Comparison of ENCODE assay signal across 27 cellular contexts in the genomic region with DNA sequence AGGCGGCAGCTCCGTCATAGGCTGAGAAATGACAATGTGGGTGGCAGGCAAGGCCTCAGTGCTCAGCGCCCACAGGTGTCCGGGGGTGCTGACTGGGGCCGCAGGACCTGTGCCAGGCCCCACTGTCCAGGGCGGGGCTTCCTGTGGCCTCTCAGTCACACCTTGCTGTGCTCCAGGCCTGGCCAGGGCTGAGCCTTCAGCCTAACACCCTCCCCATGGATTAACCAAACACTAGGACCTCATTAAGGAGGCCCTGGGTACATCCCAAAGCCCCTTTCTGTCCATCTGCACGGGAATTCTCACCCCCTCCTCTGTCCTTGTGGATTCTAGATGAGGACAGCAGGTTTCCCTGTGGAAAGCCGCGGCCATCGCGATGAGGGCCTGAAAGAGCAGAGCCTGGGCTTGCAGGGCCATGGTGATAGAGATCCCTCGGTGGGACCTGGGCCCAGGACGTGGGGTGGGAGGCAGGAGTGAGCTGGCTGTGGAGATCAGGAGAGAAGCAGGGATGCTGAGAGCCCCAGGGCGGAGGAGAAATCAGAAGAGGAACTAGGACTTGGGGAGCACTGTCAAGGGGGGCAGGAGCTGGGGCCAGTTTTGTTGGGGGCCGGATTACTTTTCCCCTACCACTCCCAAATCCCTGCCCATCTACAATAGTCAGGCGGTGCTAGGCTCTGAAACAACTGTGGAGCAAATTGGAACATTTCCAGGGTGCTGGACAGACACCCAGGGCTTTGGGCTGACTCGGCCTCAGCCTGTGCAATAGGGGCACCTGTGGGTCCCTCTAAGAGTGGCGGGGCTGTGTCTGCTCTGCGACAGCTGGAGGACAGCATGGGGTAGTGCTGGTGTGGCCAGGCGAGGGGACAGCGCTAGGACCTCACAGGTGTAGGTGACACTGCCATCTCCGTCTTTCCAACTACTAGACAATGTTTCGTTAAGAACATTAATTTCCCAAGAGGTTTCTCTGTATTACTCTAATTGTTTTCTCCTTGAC. TPM values are rescaled to one million over a fixed set of nuclear protein-coding genes. Genes with fewer than 3 reads are reported as not detected.
DNase-seq lines count a peak whose midpoint lies in the region; ATAC-seq, FAIRE-seq and TF ChIP-seq lines count a peak whose summit lies in the region.
"Had no signal": no experiment of that assay in that cellular context is flagged by ENCODE, and none has a peak within 500 bp of the region (broad histone marks: within the 10 kb centered on the region; RNA-seq: fewer than 3 reads in every experiment).

No MANE protein-coding gene starts in this region.

- no peaks in the 10 kb centered on the region for H3K4me1 Mint-ChIP-seq in chondrocyte (ENCODE audit: low read depth)
- no peaks in the 10 kb centered on the region for H3K4me1 Mint-ChIP-seq in T-helper 17 cell

- CTCF ChIA-PET in A549 (lab: Yijun Ruan, JAX) = no interaction called here
- CTCF ChIA-PET in HEK293 (lab: Yijun Ruan, JAX) = no interaction called here

- POLR2A ChIA-PET in A549 (lab: Yijun Ruan, JAX) = no interaction called here
- POLR2A ChIA-PET in HEK293 (lab: Yijun Ruan, JAX) = no interaction called here

- H3K27me3 Mint-ChIP-seq in chondrocyte (ENCODE audit: low read depth) = peaks cover 34% of the 10 kb centered on the region
- H3K27me3 Mint-ChIP-seq in T-helper 17 cell = peaks cover 69% of the 10 kb centered on the region

- no peak for TF ChIP-seq RAD21 in A549 (conservative IDR thresholded peaks at IDR 0.05 in 1 of 2, IDR thresholded peaks at IDR 0.05 in 1 of 2)

- H3K4me1 ChIP-seq in A549 = no peaks in the 10 kb centered on the region
- no peaks in the 10 kb centered on the region for H3K4me1 ChIP-seq in HEK293 (ENCODE audit: control insufficient read depth, insufficient read depth, low read length)
- no peaks in the 10 kb centered on the region for H3K4me1 ChIP-seq in trophoblast cell (ENCODE audit: control insufficient read depth in 1 of 2, insufficient read depth in 2 of 2, low read length in 2 of 2)
- H3K4me1 ChIP-seq: BE2C, Peyer's patch, SJSA1 had no signal

- H3K27me3 ChIP-seq in trophoblast cell (ENCODE audit: insufficient read depth, low read length) = no peaks in the 10 kb centered on the region

- TF ChIP-seq CTCF in A549 (IDR thresholded peaks at IDR 0.05) = no peak
- no peak for TF ChIP-seq CTCF in HEK293 (tag by site-specific recombination; IDR thresholded peaks at IDR 0.05)
- no peak for TF ChIP-seq CTCF in chondrocyte (IDR thresholded peaks at IDR 0.05)

- H3K27ac Mint-ChIP-seq in chondrocyte (ENCODE audit: unreplicated experiment) (no peak overlapping the region), T-helper 17 cell (no peak overlapping the region)
- H3K27ac Mint-ChIP-seq: HFFc6 had no signal

- no peak for DNase-seq in A549 (ENCODE audit: low read depth in 1 of 2, low spot score in 1 of 2)
- peak; percentile 78 for DNase-seq in chondrocyte (ENCODE audit: low spot score)
- DNase-seq in trophoblast cell = no peak
- no peak for DNase-seq in retina
- DNase-seq in T-helper 17 cell = no peak
- no peak for DNase-seq in substantia nigra (lab: John Stamatoyannopoulos, UW)
- no peak for DNase-seq in islet precursor cell
- DNase-seq: BE2C, DMS53, GDM1, HFFc6, KBM-7, NCI-H1092 treated with DMSO at 0.1 percent for 48 hours, NCI-H146, NCI-H2029, NCI-H2227 treated with DMSO at 0.1 percent for 48 hours, NCI-H510A, NCI-H748 treated with DMSO at 0.1 percent for 48 hours had no signal

- H3K4me3 Mint-ChIP-seq in chondrocyte (ENCODE audit: unreplicated experiment) = no peak overlapping the region
- no peak overlapping the region for H3K4me3 Mint-ChIP-seq in T-helper 17 cell
- H3K4me3 Mint-ChIP-seq: HFFc6 had no signal

- FAIRE-seq in A549 (lab: Jason Lieb, UNC) = no peak
- FAIRE-seq: D721Med, GM18507, GM19239, H54 had no signal

- no peaks in the 10 kb centered on the region for H3K79me2 ChIP-seq in trophoblast cell (ENCODE audit: control insufficient read depth, insufficient read depth, low read length, poor library complexity)

- ATAC-seq in A549 (peak; percentile 24 to 32; a peak in 3 of 6 replicates), T-helper 17 cell (no peak)
- ATAC-seq: Right ventricle myocardium inferior had no signal

- no peaks in the 10 kb centered on the region for H3K79me1 ChIP-seq in trophoblast cell (ENCODE audit: low read length)

- TF ChIP-seq POLR2A in A549 (IDR thresholded peaks at IDR 0.05; ENCODE audit: low read length) = no peak

- H2BK12ac ChIP-seq in trophoblast cell (ENCODE audit: low read length) = no peak overlapping the region

- H2AFZ ChIP-seq in trophoblast cell (ENCODE audit: insufficient read depth, low read length, poor library complexity) = no peak overlapping the region

- H2AK5ac ChIP-seq in trophoblast cell (ENCODE audit: low read length) = no peak overlapping the region

- H2BK5ac ChIP-seq in trophoblast cell (ENCODE audit: low read depth, low read length, poor library complexity) = no peak overlapping the region

- H3K9ac ChIP-seq in trophoblast cell (ENCODE audit: low read length) = no peak overlapping the region

- no peak overlapping the region for H3K18ac ChIP-seq in trophoblast cell (ENCODE audit: low read length)

- H3K4me3 ChIP-seq in A549 (no peak overlapping the region), HEK293 (ENCODE audit: low read depth, low read length) (no peak overlapping the region), trophoblast cell (ENCODE audit: low read depth, low read length) (peak overlapping the region; percentile 28)
- H3K4me3 ChIP-seq: Peyer's patch, SJSA1 had no signal

- H3K27ac ChIP-seq in A549 (no peak overlapping the region), HEK293 (ENCODE audit: extremely low read depth, low read depth, low read length) (no peak overlapping the region), trophoblast cell (ENCODE audit: low read depth, low read length) (no peak overlapping the region), substantia nigra (ENCODE audit: low read depth, low read length, poor library complexity, severe bottlenecking) (no peak overlapping the region)
- H3K27ac ChIP-seq: Peyer's patch, SJSA1 had no signal

- H3K36me3 ChIP-seq in HEK293 (ENCODE audit: control insufficient read depth in 2 of 2, insufficient read depth in 1 of 2, low read length in 2 of 2) = no peaks in the 10 kb centered on the region
- H3K36me3 ChIP-seq in trophoblast cell (ENCODE audit: control insufficient read depth in 1 of 2, insufficient read depth in 2 of 2, low read length in 2 of 2) = no peaks in the 10 kb centered on the region
- H3K36me3 ChIP-seq: BE2C, Peyer's patch, SJSA1 had no signal

- H3K36me3 Mint-ChIP-seq in chondrocyte (ENCODE audit: low read depth) (peaks cover 8% of the 10 kb centered on the region), T-helper 17 cell (ENCODE audit: low read depth) (peaks cover 3% of the 10 kb centered on the region)

- H3K23ac ChIP-seq in trophoblast cell (ENCODE audit: low read length) = no peak overlapping the region

- no peak overlapping the region for H3K4ac ChIP-seq in trophoblast cell (ENCODE audit: low read depth, low read length)

- H3K9me3 ChIP-seq in A549 = peaks cover 9% of the 10 kb centered on the region; the same call in 2 of the 3 replicates
- H3K9me3 ChIP-seq in HEK293 (ENCODE audit: control insufficient read depth, insufficient read depth, low read depth, low read length) = no peaks in the 10 kb centered on the region
- peaks cover 2% of the 10 kb centered on the region for H3K9me3 ChIP-seq in trophoblast cell (ENCODE audit: insufficient read depth, low read depth, low read length)
- H3K9me3 ChIP-seq in T-helper 17 cell (ENCODE audit: control insufficient read depth, low read length, poor library complexity, severe bottlenecking) = no peaks in the 10 kb centered on the region
- H3K9me3 ChIP-seq: BE2C, Peyer's patch, SJSA1 had no signal

- 72% methylated on average over 20 of the region's 23 CpGs for WGBS in A549 (ENCODE audit: missing lambda C conversion rate)
- WGBS in trophoblast cell (ENCODE audit: extremely low coverage, insufficient coverage, insufficient read length) = no CpG with 5 or more reads among the region's 23 CpGs

- no peak overlapping the region for H3K4me2 ChIP-seq in A549
- H3K4me2 ChIP-seq in trophoblast cell (ENCODE audit: low read length) = no peak overlapping the region

- H4K8ac ChIP-seq in trophoblast cell (ENCODE audit: low read depth, low read length) = no peak overlapping the region

- H3K9me3 Mint-ChIP-seq in chondrocyte (ENCODE audit: low read depth) = peaks cover 18% of the 10 kb centered on the region

- no peak overlapping the region for H2BK120ac ChIP-seq in trophoblast cell (ENCODE audit: insufficient read depth, low read length, poor library complexity)

- no peak overlapping the region for H4K12ac ChIP-seq in trophoblast cell (ENCODE audit: low read depth, low read length)

- no peak overlapping the region for H3K14ac ChIP-seq in trophoblast cell (ENCODE audit: low read length)

- TF ChIP-seq EP300 in A549 (IDR thresholded peaks at IDR 0.05) = no peak

- no peak overlapping the region for H4K91ac ChIP-seq in trophoblast cell (ENCODE audit: low read depth, low read length)

TF ChIP-seq in A549, 52 proteins besides CTCF, POLR2A, EP300 and RAD21 (continues in another document):
- TF ChIP-seq, protein P1, sequence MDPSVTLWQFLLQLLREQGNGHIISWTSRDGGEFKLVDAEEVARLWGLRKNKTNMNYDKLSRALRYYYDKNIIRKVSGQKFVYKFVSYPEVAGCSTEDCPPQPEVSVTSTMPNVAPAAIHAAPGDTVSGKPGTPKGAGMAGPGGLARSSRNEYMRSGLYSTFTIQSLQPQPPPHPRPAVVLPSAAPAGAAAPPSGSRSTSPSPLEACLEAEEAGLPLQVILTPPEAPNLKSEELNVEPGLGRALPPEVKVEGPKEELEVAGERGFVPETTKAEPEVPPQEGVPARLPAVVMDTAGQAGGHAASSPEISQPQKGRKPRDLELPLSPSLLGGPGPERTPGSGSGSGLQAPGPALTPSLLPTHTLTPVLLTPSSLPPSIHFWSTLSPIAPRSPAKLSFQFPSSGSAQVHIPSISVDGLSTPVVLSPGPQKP (IDR thresholded peaks at IDR 0.05; ENCODE audit: low read depth, low read length) = no peak

TF ChIP-seq in HEK293, 187 proteins besides CTCF, POLR2A, EP300 and RAD21 (continues in another document):
- no peak for TF ChIP-seq ZNF48 (tag by site-specific recombination; IDR thresholded peaks at IDR 0.05)
- TF ChIP-seq ZNF140 (tag by site-specific recombination; IDR thresholded peaks at IDR 0.05) = no peak
- peak; percentile 30; the same call in 1 of the 2 replicates for TF ChIP-seq EGR2 (tag by site-specific recombination; IDR thresholded peaks at IDR 0.05; ENCODE audit: low read depth)
- no peak for TF ChIP-seq ZNF239 (tag by site-specific recombination; IDR thresholded peaks at IDR 0.05)

RNA-seq across cellular contexts. Expression of gene MNX1, which starts 23.3 kb away (rescaled TPM):
- polyA plus RNA-seq in A549 (2011; rRNA removed) (0.67 and 0.70 TPM in 2 replicates), A549 (2017; fragmentation: RNase III; extraction: RNeasy Plus Mini Kit Qiagen cat#74134 plus additional on column Dnase treatment) (3.1 to 4.5 TPM (median 4.2 TPM) in 3 replicates)
- 1.5 and 1.8 TPM in 2 replicates for polyA plus RNA-seq in A549 (2012; cell fraction: cytosol; rRNA removed)
- 3.2 TPM in 2 replicates for polyA plus RNA-seq in A549 (2012; cell fraction: nucleus; rRNA removed)
- 0.88 and 1.0 TPM in 2 replicates for polyA minus RNA-seq in A549 (2011; rRNA and poly(A)+ RNA removed)
- total RNA-seq in chondrocyte (not detected in 3 replicates), T-helper 17 cell (under 1 TPM; 0.15 to 0.21 TPM)
- 0.07 and 0.10 TPM in 2 replicates for polyA plus RNA-seq in trophoblast cell (2013)
- total RNA-seq: A673, HFFc6, Right ventricle myocardium inferior, SJSA1 had no signal
